Comparison of ENCODE assay signal across 7 cellular contexts in the genomic region with DNA sequence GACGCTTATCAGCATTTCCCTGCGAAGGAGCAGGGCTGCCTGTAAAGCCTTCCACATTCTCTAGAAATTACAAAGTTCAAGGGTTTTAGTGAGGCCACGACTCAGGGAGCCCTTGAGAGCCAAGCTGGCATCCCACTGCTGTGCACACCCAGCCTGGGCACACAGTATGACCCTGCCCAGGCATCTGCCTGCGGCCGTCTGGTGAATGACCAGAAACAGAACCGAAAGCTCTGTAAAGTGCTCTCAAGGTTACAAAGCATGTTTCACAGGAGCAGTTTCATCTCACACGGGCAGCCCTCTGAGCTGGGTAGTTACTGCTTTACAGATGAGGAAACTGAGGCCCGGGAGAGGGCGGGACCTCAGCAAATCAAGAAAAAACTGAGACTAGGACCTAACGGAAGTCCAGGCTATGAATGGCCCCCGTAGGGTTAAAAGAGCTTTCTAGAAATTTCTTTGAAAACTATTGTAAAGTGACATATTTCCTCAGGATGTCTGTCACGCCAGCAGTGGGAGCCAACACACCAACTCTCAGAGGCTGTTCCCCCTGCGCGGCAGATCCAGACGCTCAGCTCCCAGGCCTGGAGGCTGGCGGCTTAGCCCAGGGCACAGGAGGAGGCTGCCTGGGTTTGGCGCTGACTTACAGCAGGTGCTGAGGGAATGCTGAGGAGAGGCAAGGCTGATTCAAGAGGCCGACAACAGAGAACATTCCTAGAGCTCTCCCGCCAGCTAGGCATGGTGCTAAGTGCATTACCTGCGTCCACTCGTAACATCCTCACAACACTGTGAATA. TPM values are rescaled to one million over a fixed set of nuclear protein-coding genes. Genes with fewer than 3 reads are reported as not detected.
DNase-seq lines count a peak whose midpoint lies in the region; ATAC-seq, FAIRE-seq and TF ChIP-seq lines count a peak whose summit lies in the region.

No MANE protein-coding gene starts in this region.

- ATAC-seq in lower lobe of right lung (peak; percentile 42 to 48), aorta (ENCODE audit: low FRiP score) (no peak), GM21723 (IDR thresholded peaks at IDR 0.05; ENCODE audit: unreplicated experiment) (no peak)

- H3K27ac ChIP-seq in RWPE1 (0 out of 2 replicates have a peak overlapping the region, but pooled peaks have one; percentile 3), lower lobe of right lung (no peak overlapping the region), aorta (ENCODE audit: low read depth in 1 of 2, low read length in 2 of 2) (no peak overlapping the region)

- H3K4me3 ChIP-seq in lower lobe of right lung: no peak overlapping the region
- H3K4me3 ChIP-seq in aorta (ENCODE audit: low read length in 2 of 2): no peak overlapping the region

- DNase-seq in DMS153 (lab: John Stamatoyannopoulos, UW) (peak; percentile 63), GM19239 (ENCODE audit: insufficient read length, low spot score) (no peak), RWPE1 (ENCODE audit: low spot score) (peak; percentile 5), lower lobe of right lung (no peak), aorta (no peak), RCC 7860 (ENCODE audit: low spot score) (no peak)

- CTCF ChIA-PET in RWPE1 (lab: Yijun Ruan, JAX): interaction anchor here (0.7 kb wide), 2 partner anchors 40 to 81 kb away, joined by 3 to 4 read pairs; no protein-coding TSS in a partner anchor

- POLR2A ChIA-PET in RWPE1 (lab: Yijun Ruan, JAX; ENCODE audit: low non-redundant PET): no interaction called here

- no peaks in the 10 kb centered on the region for H3K36me3 ChIP-seq in lower lobe of right lung
- no peaks in the 10 kb centered on the region for H3K36me3 ChIP-seq in aorta (ENCODE audit: control insufficient read depth in 1 of 2, insufficient read depth in 2 of 2, low read length in 1 of 2)

- H3K9me3 ChIP-seq in lower lobe of right lung (no peaks in the 10 kb centered on the region), aorta (ENCODE audit: control insufficient read depth, low read length) (no peaks in the 10 kb centered on the region)

- H3K27me3 ChIP-seq in lower lobe of right lung (ENCODE audit: low read depth) (peaks cover 15% of the 10 kb centered on the region), aorta (ENCODE audit: control insufficient read depth in 1 of 2, insufficient read depth in 2 of 2, low read length in 1 of 2) (no peaks in the 10 kb centered on the region)

- TF ChIP-seq CTCF in RWPE1 (conservative IDR thresholded peaks at IDR 0.05; ENCODE audit: low read depth) (no peak), lower lobe of right lung (IDR thresholded peaks at IDR 0.05) (no peak)

- H3K4me1 ChIP-seq in lower lobe of right lung (peaks cover 7% of the 10 kb centered on the region), aorta (ENCODE audit: control insufficient read depth in 1 of 2, insufficient read depth in 2 of 2, low read length in 2 of 2) (no peaks in the 10 kb centered on the region)

- intact Hi-C loops in lower lobe of right lung (cut with DNase I): no loop called here
- intact Hi-C loops in aorta (cut with DNase I): loop anchor here in 1 of 2 donors (10.0 kb wide), 2 partner anchors 87 to 183 kb away; partner anchors contain the start of gene NDUFA6

- WGBS in aorta, 2 donors: 69 to 71% methylated on average over 21 of the region's 21 CpGs

- peak; percentile 90 for FAIRE-seq in GM19239 (lab: Jason Lieb, UNC)
- FAIRE-seq in RCC 7860 (lab: Jason Lieb, UNC): no peak

RNA-seq across cellular contexts. Expression of gene TCF20, which starts 7.7 kb away (rescaled TPM):
- total RNA-seq in lower lobe of right lung (38.8 TPM), aorta (10 to 100 TPM; 29.9 to 42.9 TPM)
- 1 to 10 TPM; 6.1 to 6.9 TPM for polyA plus RNA-seq in aorta

Comparison
In these comparisons a context has a peak if more than half of its experiments do, and no peak if none do; other contexts are left out.
1. DNase-seq: peak in DMS153 (single experiment) and RWPE1 (single experiment); none in GM19239 (single experiment), lower lobe of right lung (single experiment), aorta (0 of 2) and RCC 7860 (single experiment).
2. ATAC-seq: peak in lower lobe of right lung (2 of 2); none in aorta (single experiment) and GM21723 (single experiment).